11 cellular contexts compared by ENCODE assay signal in genomic region chr10:13227031-13227430, GRCh38. TPM values are rescaled to one million over a fixed set of nuclear protein-coding genes. Genes with fewer than 3 reads are reported as not detected.
"Had no signal": no experiment of that assay in that cellular context is flagged by ENCODE, and none has a peak within 500 bp of the region (broad histone marks: within the 10 kb centered on the region; RNA-seq: fewer than 3 reads in every experiment).

No MANE protein-coding gene starts in this region.

- DNase-seq: GM23248, GOT3, H7, HFFc6 had no signal

- H3K9ac ChIP-seq: GM23248 had no signal

- FAIRE-seq: HepG2 had no signal

- H3K9me3 ChIP-seq: HAP-1 had no signal

- H3K9me3 Mint-ChIP-seq: HFFc6, IgD-negative memory B cell had no signal

- H3K4me3 ChIP-seq: GM23248, HAP-1 had no signal

- H3K36me3 Mint-ChIP-seq: IgD-negative memory B cell had no signal

- H3K36me3 ChIP-seq: HAP-1 had no signal

- H3K4me3 Mint-ChIP-seq: HFFc6, IgD-negative memory B cell had no signal

- ATAC-seq: HCT116, HepG2 had no signal

- H3K27ac Mint-ChIP-seq: HFFc6, IgD-negative memory B cell had no signal

- H3K27ac ChIP-seq: GM23248, HL-60 had no signal

RNA-seq across cellular contexts. Expression of gene UCMA, which starts 7.1 kb away (rescaled TPM):
- total RNA-seq: GM23248, H4, H7, HepG2, HFFc6, HT1080 had no signal
- polyA plus RNA-seq: GM23248, HepG2, IgD-negative memory B cell had no signal
